In genomic region chr16:88491560-88492310, GRCh38 we compare ENCODE assay signal across 13 cellular contexts.
"Had no signal": no experiment of that assay in that cellular context is flagged by ENCODE, and none has a peak within 500 bp of the region (broad histone marks: within the 10 kb centered on the region; RNA-seq: fewer than 3 reads in every experiment).

No MANE protein-coding gene starts in this region.

- H3K4me3 Mint-ChIP-seq: stimulated activated effector memory CD8-positive, alpha-beta T cell treated with anti-CD3 and anti-CD28 coated beads, Interleukin-12 subunit alpha, Interleukin-12 subunit beta, amount 100 ng/mL, for 72 hours; T-helper 2 cell treated with Interferon-gamma antibody and Interleukin-4, amounts not matched to agents 5 μg/mL and 100 μg/mL, for 36 hours had no signal

- H3K36me3 ChIP-seq: colonic mucosa, transverse colon, WERI-Rb-1 had no signal

- H3K9me3 ChIP-seq: colonic mucosa, transverse colon had no signal

- H3K27ac Mint-ChIP-seq: activated T-helper 2 cell treated with anti-CD3 and anti-CD28 coated beads, Interferon-gamma antibody, Interleukin-2, Interleukin-4, amounts not matched to agents 10 μg/mL and 5 μg/mL and 100 μg/mL, durations not matched to agents 14 hours and 24 hours and 36 hours; stimulated activated effector memory CD8-positive, alpha-beta T cell treated with anti-CD3 and anti-CD28 coated beads, Interleukin-12 subunit alpha, Interleukin-12 subunit beta, amount 100 ng/mL, for 72 hours; T-helper 2 cell treated with Interferon-gamma antibody and Interleukin-4, amounts not matched to agents 5 μg/mL and 100 μg/mL, for 36 hours had no signal

- H3K27me3 ChIP-seq: colonic mucosa, foreskin keratinocyte, transverse colon had no signal

- H3K4me1 ChIP-seq: foreskin keratinocyte had no signal

- DNase-seq: activated CD4-positive, alpha-beta T cell treated with anti-CD3 and anti-CD28 coated beads for 48 hours; activated naive CD4-positive, alpha-beta T cell treated with anti-CD3 and anti-CD28 coated beads, Interleukin-2, amount 50 U/mL, for 16 hours; caudate nucleus; colonic mucosa; foreskin keratinocyte; head of caudate nucleus; right cardiac atrium; SW 1271; transverse colon; WERI-Rb-1 had no signal

- H3K4me3 ChIP-seq: colonic mucosa, transverse colon had no signal

- H3K9me3 Mint-ChIP-seq: activated T-helper 2 cell treated with anti-CD3 and anti-CD28 coated beads, Interferon-gamma antibody, Interleukin-2, Interleukin-4, amounts not matched to agents 10 μg/mL and 5 μg/mL and 100 μg/mL, durations not matched to agents 14 hours and 24 hours and 36 hours; stimulated activated effector memory CD8-positive, alpha-beta T cell treated with anti-CD3 and anti-CD28 coated beads, Interleukin-12 subunit alpha, Interleukin-12 subunit beta, amount 100 ng/mL, for 72 hours; T-helper 2 cell treated with Interferon-gamma antibody and Interleukin-4, amounts not matched to agents 5 μg/mL and 100 μg/mL, for 36 hours had no signal

- H3K27ac ChIP-seq: colonic mucosa, foreskin keratinocyte, transverse colon, WERI-Rb-1 had no signal
